In genomic region chrX:153627675-153628111, GRCh38 we compare ENCODE assay signal across 1 cellular context.
TF ChIP-seq lines count a peak whose summit lies in the region.

No MANE protein-coding gene starts in this region.

TF ChIP-seq in HepG2, 621 proteins besides CTCF, POLR2A, EP300 and RAD21 (continued from another document and continues in another):
- TF ChIP-seq ZNF687 (CRISPR knock-in tag; IDR thresholded peaks at IDR 0.05): peak; percentile 86
- TF ChIP-seq FOSL1 (CRISPR knock-in tag; IDR thresholded peaks at IDR 0.05; ENCODE audit: borderline replicate concordance): no peak
- no peak for TF ChIP-seq SMARCC2 (IDR thresholded peaks at IDR 0.05)
- TF ChIP-seq ZNF768 (CRISPR knock-in tag; IDR thresholded peaks at IDR 0.05): peak; percentile 51
- no peak for TF ChIP-seq ZNF883 (CRISPR knock-in tag; IDR thresholded peaks at IDR 0.05; ENCODE audit: not compliant biosample characterization)
- no peak for TF ChIP-seq ZNF33B (CRISPR knock-in tag; IDR thresholded peaks at IDR 0.05)
- no peak for TF ChIP-seq FOXP1 (IDR thresholded peaks at IDR 0.05)
- peak; percentile 30; the same call in 1 of the 2 replicates for TF ChIP-seq FOXP1 (CRISPR knock-in tag; IDR thresholded peaks at IDR 0.05)
- TF ChIP-seq ZNF841 (CRISPR knock-in tag; IDR thresholded peaks at IDR 0.05; ENCODE audit: borderline replicate concordance): no peak
- TF ChIP-seq SOX13 (IDR thresholded peaks at IDR 0.05): no peak
- TF ChIP-seq SOX13 (CRISPR knock-in tag; conservative IDR thresholded peaks at IDR 0.05 in 1 of 2, IDR thresholded peaks at IDR 0.05 in 1 of 2): peak in 1 of 2 experiments; percentile 62; a peak in 2 of 4 replicates
- peak; percentile 58; the same call in 1 of the 2 replicates for TF ChIP-seq REL (CRISPR knock-in tag; conservative IDR thresholded peaks at IDR 0.05)
- peak; percentile 43; the same call in 1 of the 2 replicates for TF ChIP-seq ESRRA (CRISPR knock-in tag; IDR thresholded peaks at IDR 0.05; ENCODE audit: low read depth)
- no peak for TF ChIP-seq DNMT1 (CRISPR knock-in tag; IDR thresholded peaks at IDR 0.05)
- TF ChIP-seq FOXK1 (CRISPR knock-in tag; IDR thresholded peaks at IDR 0.05; ENCODE audit: borderline replicate concordance, low read depth): peak; percentile 86; the same call in 1 of the 2 replicates
- TF ChIP-seq ZNF563 (CRISPR knock-in tag; IDR thresholded peaks at IDR 0.05): no peak
- TF ChIP-seq ZNF660 (CRISPR knock-in tag; IDR thresholded peaks at IDR 0.05; ENCODE audit: borderline replicate concordance, low read depth): no peak
- TF ChIP-seq RFX1 (IDR thresholded peaks at IDR 0.05): no peak
- TF ChIP-seq TFE3 (CRISPR knock-in tag; IDR thresholded peaks at IDR 0.05): peak; percentile 67
- TF ChIP-seq ETV6 (CRISPR knock-in tag; conservative IDR thresholded peaks at IDR 0.05): no peak; the same call in 1 of the 2 replicates
- TF ChIP-seq ZFAT (CRISPR knock-in tag; conservative IDR thresholded peaks at IDR 0.05): 0 out of 2 replicates have a peak, but pooled peaks have one; percentile 58
- peak; percentile 65; the same call in 1 of the 2 replicates for TF ChIP-seq SALL2 (CRISPR knock-in tag; IDR thresholded peaks at IDR 0.05)
- TF ChIP-seq THAP7 (CRISPR knock-in tag; IDR thresholded peaks at IDR 0.05): no peak
- peak; percentile 84; the same call in 1 of the 2 replicates for TF ChIP-seq CBX5 (CRISPR knock-in tag; IDR thresholded peaks at IDR 0.05; ENCODE audit: borderline replicate concordance)
- peak; percentile 78 for TF ChIP-seq POLR2G (IDR thresholded peaks at IDR 0.05; ENCODE audit: low read depth, low read length)
- TF ChIP-seq ZNF512 (CRISPR knock-in tag; IDR thresholded peaks at IDR 0.05): no peak
- peak; percentile 90 for TF ChIP-seq NCOA2 (CRISPR knock-in tag; IDR thresholded peaks at IDR 0.05)
- no peak for TF ChIP-seq MAFG (CRISPR knock-in tag; IDR thresholded peaks at IDR 0.05)
- TF ChIP-seq DDIT3 (CRISPR knock-in tag; IDR thresholded peaks at IDR 0.05): no peak
- peak; percentile 87 for TF ChIP-seq TOPORS (CRISPR knock-in tag; IDR thresholded peaks at IDR 0.05)
- no peak for TF ChIP-seq ZNF570 (CRISPR knock-in tag; IDR thresholded peaks at IDR 0.05; ENCODE audit: borderline replicate concordance)
- no peak; the same call in 1 of the 2 replicates for TF ChIP-seq ZBTB21 (CRISPR knock-in tag; IDR thresholded peaks at IDR 0.05)
- no peak for TF ChIP-seq PAWR (CRISPR knock-in tag; IDR thresholded peaks at IDR 0.05; ENCODE audit: borderline replicate concordance)
- peak; percentile 96 for TF ChIP-seq MED1 (CRISPR knock-in tag; IDR thresholded peaks at IDR 0.05)
- TF ChIP-seq PLSCR1 (CRISPR knock-in tag; IDR thresholded peaks at IDR 0.05; ENCODE audit: borderline replicate concordance): no peak
- TF ChIP-seq ZBTB34 (CRISPR knock-in tag; IDR thresholded peaks at IDR 0.05): no peak
- TF ChIP-seq NPAS2 (CRISPR knock-in tag; IDR thresholded peaks at IDR 0.05; ENCODE audit: borderline replicate concordance): no peak
- TF ChIP-seq DPF2 (CRISPR knock-in tag; IDR thresholded peaks at IDR 0.05; ENCODE audit: borderline replicate concordance, low read depth): no peak
- no peak for TF ChIP-seq SP2 (CRISPR knock-in tag; IDR thresholded peaks at IDR 0.05)
- no peak for TF ChIP-seq ZNF367 (CRISPR knock-in tag; IDR thresholded peaks at IDR 0.05; ENCODE audit: borderline replicate concordance)
- no peak for TF ChIP-seq ZNF672 (CRISPR knock-in tag; IDR thresholded peaks at IDR 0.05)
- no peak for TF ChIP-seq MAFF (IDR thresholded peaks at IDR 0.05; ENCODE audit: low read depth, low read length)
- no peak for TF ChIP-seq ZNF839 (CRISPR knock-in tag; IDR thresholded peaks at IDR 0.05; ENCODE audit: borderline replicate concordance)
- no peak for TF ChIP-seq HMGXB3 (CRISPR knock-in tag; IDR thresholded peaks at IDR 0.05; ENCODE audit: borderline replicate concordance)
- TF ChIP-seq ZBED4 (CRISPR knock-in tag; IDR thresholded peaks at IDR 0.05; ENCODE audit: borderline replicate concordance): no peak
